Comparison of ENCODE assay signal across 26 cellular contexts in the genomic region with DNA sequence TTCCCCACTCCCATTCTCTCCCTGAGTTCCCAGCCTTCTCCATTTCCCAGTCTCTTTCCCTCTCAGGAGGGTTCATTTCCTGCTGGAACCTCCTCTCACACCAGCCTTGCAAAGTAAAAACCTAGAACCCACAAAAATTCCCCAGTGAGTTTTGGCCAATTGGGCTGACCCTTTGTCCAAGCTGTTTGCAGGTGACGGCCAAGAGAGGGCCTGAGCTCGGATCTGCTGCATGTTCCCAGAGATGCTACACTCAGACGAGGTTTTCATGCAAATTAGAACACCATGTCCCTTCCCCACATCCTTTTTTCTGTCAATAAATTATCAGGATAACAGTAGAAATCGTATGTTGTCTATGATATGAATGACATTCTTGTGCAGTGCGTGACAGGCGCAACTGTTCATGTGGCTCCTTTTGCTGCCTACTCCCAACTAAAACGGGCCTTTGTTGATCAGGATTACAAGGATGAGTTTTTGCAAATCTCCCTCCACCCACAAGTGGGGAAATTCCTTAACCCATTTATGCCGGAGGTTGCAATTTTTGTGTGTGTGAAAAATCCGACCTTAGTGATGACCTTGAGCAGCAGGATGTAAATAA.
"Had no signal": no experiment of that assay in that cellular context is flagged by ENCODE, and none has a peak within 500 bp of the region (broad histone marks: within the 10 kb centered on the region; RNA-seq: fewer than 3 reads in every experiment).

No MANE protein-coding gene starts in this region.

- H3K36me3 Mint-ChIP-seq: activated CD4-positive, alpha-beta memory T cell treated with anti-CD3 and anti-CD28 coated beads for 36 hours; activated CD8-positive, alpha-beta memory T cell treated with anti-CD3 and anti-CD28 coated beads, Interleukin-2, amount 10 ng/mL, durations not matched to agents 7 days and 5 days; activated naive CD4-positive, alpha-beta T cell treated with anti-CD3 and anti-CD28 coated beads, Interleukin-2, amount 10 ng/mL, durations not matched to agents 7 days and 5 days; activated naive CD8-positive, alpha-beta T cell treated with anti-CD3 and anti-CD28 coated beads, Interleukin-2, amount 10 ng/mL, durations not matched to agents 7 days and 5 days had no signal

- H3K27me3 Mint-ChIP-seq: activated CD4-positive, alpha-beta T cell treated with anti-CD3 and anti-CD28 coated beads, Interleukin-2, amount 10 ng/mL, durations not matched to agents 24 days and 14 days; activated CD8-positive, alpha-beta memory T cell treated with anti-CD3 and anti-CD28 coated beads, Interleukin-2, amount 10 ng/mL, durations not matched to agents 7 days and 5 days had no signal

- H3K9me3 ChIP-seq: colonic mucosa had no signal

- H3K4me3 Mint-ChIP-seq: activated CD4-positive, alpha-beta memory T cell treated with anti-CD3 and anti-CD28 coated beads for 36 hours; activated CD4-positive, alpha-beta T cell treated with anti-CD3 and anti-CD28 coated beads for 36 hours; activated CD4-positive, alpha-beta T cell treated with anti-CD3 and anti-CD28 coated beads, Interleukin-2, amount 10 ng/mL, durations not matched to agents 24 days and 14 days; activated CD8-positive, alpha-beta memory T cell treated with anti-CD3 and anti-CD28 coated beads, Interleukin-2, amount 10 ng/mL, durations not matched to agents 7 days and 5 days; activated CD8-positive, alpha-beta T cell treated with anti-CD3 and anti-CD28 coated beads, Interleukin-2, amount 10 ng/mL, durations not matched to agents 7 days and 5 days; activated naive CD4-positive, alpha-beta T cell treated with anti-CD3 and anti-CD28 coated beads, Interleukin-2, amount 10 ng/mL, durations not matched to agents 7 days and 5 days; activated naive CD8-positive, alpha-beta T cell treated with anti-CD3 and anti-CD28 coated beads, Interleukin-2, amount 10 ng/mL, durations not matched to agents 7 days and 5 days; activated T-cell treated with anti-CD3 and anti-CD28 coated beads, Interleukin-2, amount 50 U/mL, for 24 hours; activated T-cell treated with anti-CD3 and anti-CD28 coated beads, Interleukin-2, amount 50 U/mL, for 72 hours; T-helper 17 cell had no signal

- DNase-seq: activated CD4-positive, alpha-beta memory T cell treated with anti-CD3 and anti-CD28 coated beads for 36 hours; activated CD4-positive, alpha-beta T cell treated with anti-CD3 and anti-CD28 coated beads for 36 hours; activated CD4-positive, alpha-beta T cell treated with anti-CD3 and anti-CD28 coated beads, Interleukin-2, amount 10 ng/mL, durations not matched to agents 24 days and 14 days; activated CD4-positive, CD25-positive, alpha-beta regulatory T cell; activated CD4-positive, CD25-positive, alpha-beta regulatory T cell treated with anti-CD3 and anti-CD28 coated beads, Interleukin-2, amount 50 U/mL, for 72 hours; activated CD8-positive, alpha-beta memory T cell treated with anti-CD3 and anti-CD28 coated beads, Interleukin-2, amount 10 ng/mL, durations not matched to agents 7 days and 5 days; activated CD8-positive, alpha-beta memory T cell treated with anti-CD3 and anti-CD28 coated beads, Interleukin-2, amount 50 U/mL, for 4 hours; activated CD8-positive, alpha-beta T cell treated with anti-CD3 and anti-CD28 coated beads, Interleukin-2, amount 10 ng/mL, durations not matched to agents 7 days and 5 days; activated gamma-delta T cell; activated naive CD4-positive, alpha-beta T cell; activated naive CD4-positive, alpha-beta T cell treated with anti-CD3 and anti-CD28 coated beads, Interleukin-2, amount 10 ng/mL, durations not matched to agents 7 days and 5 days; activated naive CD8-positive, alpha-beta T cell treated with anti-CD3 and anti-CD28 coated beads, Interleukin-2, amount 10 ng/mL, durations not matched to agents 7 days and 5 days; activated T-cell treated with anti-CD3 and anti-CD28 coated beads, Interleukin-2, amount 50 U/mL, for 24 hours; activated T-cell treated with anti-CD3 and anti-CD28 coated beads, Interleukin-2, amount 50 U/mL, for 72 hours; anterior cingulate cortex; brain microvascular endothelial cell; cerebellar nuclear complex; colonic mucosa; effector CD8-positive, alpha-beta T cell; esophagus squamous epithelium; foreskin melanocyte; T-helper 1 cell; T-helper 17 cell had no signal

- H3K36me3 ChIP-seq: brain microvascular endothelial cell, colonic mucosa, esophagus squamous epithelium, gastroesophageal sphincter had no signal

- H3K27ac Mint-ChIP-seq: activated CD4-positive, alpha-beta memory T cell treated with anti-CD3 and anti-CD28 coated beads for 36 hours; activated CD4-positive, alpha-beta T cell treated with anti-CD3 and anti-CD28 coated beads for 36 hours; activated CD4-positive, alpha-beta T cell treated with anti-CD3 and anti-CD28 coated beads, Interleukin-2, amount 10 ng/mL, durations not matched to agents 24 days and 14 days; activated CD8-positive, alpha-beta memory T cell treated with anti-CD3 and anti-CD28 coated beads, Interleukin-2, amount 10 ng/mL, durations not matched to agents 7 days and 5 days; activated CD8-positive, alpha-beta T cell treated with anti-CD3 and anti-CD28 coated beads, Interleukin-2, amount 10 ng/mL, durations not matched to agents 7 days and 5 days; activated naive CD8-positive, alpha-beta T cell treated with anti-CD3 and anti-CD28 coated beads, Interleukin-2, amount 10 ng/mL, durations not matched to agents 7 days and 5 days; activated T-cell treated with anti-CD3 and anti-CD28 coated beads, Interleukin-2, amount 50 U/mL, for 24 hours; activated T-cell treated with anti-CD3 and anti-CD28 coated beads, Interleukin-2, amount 50 U/mL, for 72 hours; T-helper 17 cell had no signal

- H3K9me3 Mint-ChIP-seq: activated CD4-positive, alpha-beta T cell treated with anti-CD3 and anti-CD28 coated beads, Interleukin-2, amount 10 ng/mL, durations not matched to agents 24 days and 14 days; activated T-cell treated with anti-CD3 and anti-CD28 coated beads, Interleukin-2, amount 50 U/mL, for 24 hours had no signal

- H3K27ac ChIP-seq: brain microvascular endothelial cell, colonic mucosa, epithelial cell of prostate, esophagus squamous epithelium, gastroesophageal sphincter had no signal

- ATAC-seq: activated CD4-positive, alpha-beta T cell treated with anti-CD3 and anti-CD28 coated beads for 36 hours; activated CD8-positive, alpha-beta memory T cell treated with anti-CD3 and anti-CD28 coated beads, Interleukin-2, amount 10 ng/mL, durations not matched to agents 7 days and 5 days; activated CD8-positive, alpha-beta T cell treated with anti-CD3 and anti-CD28 coated beads, Interleukin-2, amount 10 ng/mL, durations not matched to agents 7 days and 5 days; activated naive CD4-positive, alpha-beta T cell treated with anti-CD3 and anti-CD28 coated beads, Interleukin-2, amount 50 U/mL, for 72 hours; activated T-cell treated with anti-CD3 and anti-CD28 coated beads, Interleukin-2, amount 50 U/mL, for 72 hours; gastroesophageal sphincter; T-helper 17 cell had no signal

- H3K4me1 Mint-ChIP-seq: activated CD4-positive, alpha-beta T cell treated with anti-CD3 and anti-CD28 coated beads for 36 hours; activated CD4-positive, alpha-beta T cell treated with anti-CD3 and anti-CD28 coated beads, Interleukin-2, amount 10 ng/mL, durations not matched to agents 24 days and 14 days; activated CD8-positive, alpha-beta memory T cell treated with anti-CD3 and anti-CD28 coated beads, Interleukin-2, amount 10 ng/mL, durations not matched to agents 7 days and 5 days; activated naive CD4-positive, alpha-beta T cell treated with anti-CD3 and anti-CD28 coated beads, Interleukin-2, amount 10 ng/mL, durations not matched to agents 7 days and 5 days; activated naive CD8-positive, alpha-beta T cell treated with anti-CD3 and anti-CD28 coated beads, Interleukin-2, amount 10 ng/mL, durations not matched to agents 7 days and 5 days; T-helper 17 cell had no signal

- H3K4me1 ChIP-seq: colonic mucosa, esophagus squamous epithelium, gastroesophageal sphincter had no signal

- H3K4me3 ChIP-seq: colonic mucosa, esophagus squamous epithelium, gastroesophageal sphincter had no signal

- H3K27me3 ChIP-seq: brain microvascular endothelial cell, colonic mucosa had no signal
